Comparison of ENCODE assay signal across 9 cellular contexts in genomic region chr17:49191917-49192741, GRCh38. TPM values are rescaled to one million over a fixed set of nuclear protein-coding genes. Genes with fewer than 3 reads are reported as not detected.
A peak's percentile ranks its signal among the peaks of the same experiment; 100 is the strongest.
DNase-seq lines count a peak whose midpoint lies in the region; ATAC-seq, FAIRE-seq and TF ChIP-seq lines count a peak whose summit lies in the region.
"Had no signal": no experiment of that assay in that cellular context is flagged by ENCODE, and none has a peak within 500 bp of the region (broad histone marks: within the 10 kb centered on the region; RNA-seq: fewer than 3 reads in every experiment).

No MANE protein-coding gene starts in this region.

- DNase-seq in AG10803 (ENCODE audit: low read depth) (peak; percentile 82), NCI-H345 treated with DMSO at 0.1 percent for 48 hours (lab: John Stamatoyannopoulos, UW; ENCODE audit: unreplicated experiment) (peak; percentile 52), kidney (peak; percentile 97)
- peak; percentile 87 for DNase-seq in activated CD4-positive, CD25-positive, alpha-beta regulatory T cell treated with anti-CD3 and anti-CD28 coated beads, Interleukin-2, amount 50 U/mL, for 16 hours (ENCODE audit: low read depth, low spot score)
- peak; percentile 88 to 99 for DNase-seq in central memory CD8-positive, alpha-beta T cell (ENCODE audit: low spot score in 2 of 2)
- peak; percentile 92 for DNase-seq in stimulated activated CD4-positive, alpha-beta T cell treated with anti-CD3 and anti-CD28 coated beads, Interleukin-15, amount 100 ng/mL, for 24 hours

- H3K27ac Mint-ChIP-seq in central memory CD8-positive, alpha-beta T cell (ENCODE audit: low read depth), result peak overlapping the region; percentile 100

- TF ChIP-seq CTCF in AG10803 (conservative IDR thresholded peaks at IDR 0.05; ENCODE audit: low read length) (peak; percentile 46), kidney (IDR thresholded peaks at IDR 0.05; ENCODE audit: borderline replicate concordance, extremely low read depth, insufficient read depth) (peak; percentile 6)

- FAIRE-seq in kidney (lab: Jason Lieb, UNC), result no peak

- no peaks in the 10 kb centered on the region for H3K9me3 ChIP-seq in kidney (ENCODE audit: control insufficient read depth in 1 of 2, low read length in 2 of 2)

- H3K36me3 Mint-ChIP-seq in central memory CD8-positive, alpha-beta T cell (ENCODE audit: insufficient read depth), result peaks cover 24% of the 10 kb centered on the region

- peaks cover 36% of the 10 kb centered on the region for H3K4me1 Mint-ChIP-seq in central memory CD8-positive, alpha-beta T cell

- peak overlapping the region; percentile 98 to 100 for H3K27ac ChIP-seq in kidney (ENCODE audit: low read depth in 2 of 2, low read length in 2 of 2)

- no peaks in the 10 kb centered on the region for H3K36me3 ChIP-seq in kidney (ENCODE audit: control insufficient read depth in 1 of 2, insufficient read depth in 2 of 2, low read length in 2 of 2)

- H3K4me3 ChIP-seq in AG10803 (ENCODE audit: low read length) (peak overlapping the region; percentile 83), kidney (ENCODE audit: low read length in 2 of 2) (peak overlapping the region; percentile 67 to 91)

- H3K27me3 Mint-ChIP-seq in central memory CD8-positive, alpha-beta T cell, result peaks cover 6% of the 10 kb centered on the region

- H3K4me1 ChIP-seq in kidney (ENCODE audit: control insufficient read depth in 1 of 2, insufficient read depth in 1 of 2, low read depth in 1 of 2, low read length in 2 of 2), result peaks cover 0 to 4% of the 10 kb centered on the region in 2 donors

- H3K9ac ChIP-seq in kidney (ENCODE audit: low read length in 2 of 2), result peak overlapping the region; percentile 87 to 91

- peak overlapping the region; percentile 94 for H3K4me3 Mint-ChIP-seq in central memory CD8-positive, alpha-beta T cell

- no peaks in the 10 kb centered on the region for H3K9me3 Mint-ChIP-seq in central memory CD8-positive, alpha-beta T cell

- ATAC-seq in GM19023 (IDR thresholded peaks at IDR 0.05; ENCODE audit: unreplicated experiment) (peak; percentile 57), HG03342 (IDR thresholded peaks at IDR 0.05; ENCODE audit: unreplicated experiment) (peak; percentile 45)
- peak; percentile 63 for ATAC-seq in central memory CD8-positive, alpha-beta T cell (replicated peaks; ENCODE audit: extremely low read depth, poor library complexity, severe bottlenecking)

- intact Hi-C loops in kidney (cut with DNase I), result no loop called here

RNA-seq across cellular contexts. Expression of gene GNGT2, which starts 18.2 kb away (rescaled TPM):
- total RNA-seq in kidney, result 4.7 TPM
- polyA plus RNA-seq in kidney (ENCODE audit: insufficient read depth, low read depth, low replicate concordance), result 8.3 TPM

RNA-seq across cellular contexts. Expression of gene ABI3, which starts 18.4 kb away (rescaled TPM):
- 18.3 TPM for total RNA-seq in kidney
- 17.1 TPM for polyA plus RNA-seq in kidney (ENCODE audit: insufficient read depth, low read depth, low replicate concordance)

RNA-seq across cellular contexts. Expression of gene PHOSPHO1, which starts 38.5 kb away (rescaled TPM):
- total RNA-seq in kidney, result 0.22 TPM
- polyA plus RNA-seq in kidney (ENCODE audit: insufficient read depth, low read depth, low replicate concordance), result 1.5 TPM
- total RNA-seq: T-helper 1 cell treated with Interleukin-12 subunit alpha and Interleukin-12 subunit beta and Interleukin-4 antibody, amounts not matched to agents 30 ng/mL and 1 ng/mL, for 36 hours had no signal

RNA-seq across cellular contexts. Expression of gene B4GALNT2, which starts 59.6 kb away (rescaled TPM):
- 4.3 TPM for total RNA-seq in kidney
- 1.3 TPM for polyA plus RNA-seq in kidney (ENCODE audit: insufficient read depth, low read depth, low replicate concordance)

Comparison
In these comparisons a context has a peak if more than half of its experiments do, and no peak if none do; other contexts are left out.
1. Peak in every context shown above with its lines: DNase-seq, ATAC-seq, H3K4me3 ChIP-seq and H3K27ac ChIP-seq.